In genomic region chr5:58922392-58923171, GRCh38 we compare ENCODE assay signal across 9 cellular contexts.
DNase-seq lines count a peak whose midpoint lies in the region; ATAC-seq and TF ChIP-seq lines count a peak whose summit lies in the region.
"Had no signal": no experiment of that assay in that cellular context is flagged by ENCODE, and none has a peak within 500 bp of the region (broad histone marks: within the 10 kb centered on the region; RNA-seq: fewer than 3 reads in every experiment).

No MANE protein-coding gene starts in this region.

- H3K27me3 ChIP-seq in transverse colon: no peaks in the 10 kb centered on the region

- H3K36me3 ChIP-seq in transverse colon: no peaks in the 10 kb centered on the region

- no peak overlapping the region for H3K4me3 ChIP-seq in transverse colon
- H3K4me3 ChIP-seq: K562 had no signal

- H3K27ac ChIP-seq in transverse colon: peak overlapping the region; percentile 67 to 75 (median 72)

- TF ChIP-seq CTCF in transverse colon (IDR thresholded peaks at IDR 0.05): peak in 1 of 5 experiments; percentile 20

- intact Hi-C loops in transverse colon (cut with DNase I; ENCODE audit: low total_unique reads): no loop called here

- ATAC-seq in HG03469 (IDR thresholded peaks at IDR 0.05; ENCODE audit: unreplicated experiment) (no peak), GM19328 (IDR thresholded peaks at IDR 0.05; ENCODE audit: unreplicated experiment) (no peak)
- ATAC-seq: K562 had no signal

- in situ Hi-C loops in transverse colon (cut with MboI; ENCODE audit: low pct_ligation_motif_present in 1 of 4, low pct_unique_long_range_greater_than_20kb in 1 of 4, low sequenced_read_pairs in 3 of 4): loop anchor here in 1 of 4 donors (25.0 kb wide), 1 partner anchor 440 kb away; no protein-coding TSS in a partner anchor

- peaks cover 5 to 27% (median 17%) of the 10 kb centered on the region in 4 donors for H3K4me1 ChIP-seq in transverse colon

- no peak for TF ChIP-seq POLR2A in transverse colon (IDR thresholded peaks at IDR 0.05)

- DNase-seq in amygdala (lab: John Stamatoyannopoulos, UW) (peak in 52 of 56 donors; percentile 3 to 88 (median 58)), fibroblast of the conjunctiva (ENCODE audit: low read depth) (peak; percentile 30), myocyte (ENCODE audit: low read depth) (peak; percentile 42), transverse colon (peak; percentile 72), NCI-H510A treated with DMSO at 0.1 percent for 48 hours (lab: John Stamatoyannopoulos, UW) (no peak)
- DNase-seq: glutamatergic neuron had no signal

- no peaks in the 10 kb centered on the region for H3K9me3 ChIP-seq in transverse colon

- no peak for TF ChIP-seq EP300 in transverse colon (IDR thresholded peaks at IDR 0.05; ENCODE audit: low read depth)

- 40% methylated on average over 15 of the region's 15 CpGs; no CpG with 5 or more reads in 1 of the 2 donors for WGBS in transverse colon (ENCODE audit: low coverage in 1 of 2), 2 donors
